ENCODE assay signal across 13 cellular contexts in genomic region chr2:159362816-159363251, GRCh38.
DNase-seq lines count a peak whose midpoint lies in the region; ATAC-seq and TF ChIP-seq lines count a peak whose summit lies in the region.
"Had no signal": no experiment of that assay in that cellular context is flagged by ENCODE, and none has a peak within 500 bp of the region (broad histone marks: within the 10 kb centered on the region; RNA-seq: fewer than 3 reads in every experiment).

No MANE protein-coding gene starts in this region.

- H3K27ac ChIP-seq in AG04450 (ENCODE audit: low read depth, low read length): no peak overlapping the region
- H3K27ac ChIP-seq: C4-2B had no signal

- in situ Hi-C loops in astrocyte of the spinal cord (cut with HindIII; ENCODE audit: low sequenced_read_pairs): no loop called here

- H3K4me3 ChIP-seq in AG04450 (ENCODE audit: low read depth, low read length) (no peak overlapping the region), astrocyte of the spinal cord (ENCODE audit: low read depth, low read length) (no peak overlapping the region)
- H3K4me3 ChIP-seq: Peyer's patch had no signal

- H3K27me3 ChIP-seq in AG04450 (ENCODE audit: control insufficient read depth, insufficient read depth, low read length): no peaks in the 10 kb centered on the region
- H3K27me3 ChIP-seq: Peyer's patch had no signal

- POLR2A ChIA-PET in AG04450 (lab: Yijun Ruan, JAX): interaction anchor here (0.7 kb wide), 1 partner anchor 349 kb away, joined by 3 read pairs; the partner anchor contains the start of gene MARCHF7

- TF ChIP-seq CTCF in AG04450 (IDR thresholded peaks at IDR 0.05; ENCODE audit: low read depth, low read length) (no peak), astrocyte of the spinal cord (IDR thresholded peaks at IDR 0.05; ENCODE audit: low read depth, low read length) (no peak)

- CTCF ChIA-PET in AG04450 (lab: Charles Lee): no interaction called here

- H3K9me3 ChIP-seq in AG04450 (ENCODE audit: control insufficient read depth, insufficient read depth, low read length): no peaks in the 10 kb centered on the region
- H3K9me3 ChIP-seq: Peyer's patch had no signal

- peak; percentile 7 for DNase-seq in AG04450 (ENCODE audit: low read depth, low spot score)
- DNase-seq in astrocyte of the spinal cord (ENCODE audit: low read depth, low spot score): peak; percentile 36
- DNase-seq in left lobe of liver (ENCODE audit: low spot score): no peak
- no peak for DNase-seq in activated gamma-delta T cell (lab: John Stamatoyannopoulos, UW)
- DNase-seq in stimulated activated CD8-positive, alpha-beta memory T cell treated with anti-CD3 and anti-CD28 coated beads, Interleukin-4, amount 100 ng/mL, for 48 hours: no peak
- DNase-seq: activated CD4-positive, alpha-beta T cell treated with anti-CD3 and anti-CD28 coated beads for 4 hours; activated naive CD4-positive, alpha-beta T cell treated with anti-CD3 and anti-CD28 coated beads, Interleukin-2, amount 50 U/mL, for 16 hours; stimulated activated naive CD4-positive, alpha-beta T cell treated with Interleukin-2 at 50 U/mL for 16 hours had no signal

- peak; percentile 82 for ATAC-seq in HG02759 (IDR thresholded peaks at IDR 0.05; ENCODE audit: unreplicated experiment)
- ATAC-seq in left lobe of liver: peak; percentile 35
- ATAC-seq in GM19023 (IDR thresholded peaks at IDR 0.05; ENCODE audit: unreplicated experiment): no peak
- ATAC-seq in GM18517 (IDR thresholded peaks at IDR 0.05; ENCODE audit: unreplicated experiment): no peak

Comparison
In these comparisons a context has a peak if more than half of its experiments do, and no peak if none do; other contexts are left out.
1. DNase-seq: peak in AG04450 (single experiment) and astrocyte of the spinal cord (single experiment); none in left lobe of liver (single experiment), activated gamma-delta T cell (single experiment) and stimulated activated CD8-positive, alpha-beta memory T cell treated with anti-CD3 and anti-CD28 coated beads, Interleukin-4, amount 100 ng/mL, for 48 hours (single experiment).
2. ATAC-seq: peak in HG02759 (single experiment) and left lobe of liver (single experiment); none in GM19023 (single experiment) and GM18517 (single experiment).